8 cellular contexts compared by ENCODE assay signal in the genomic region with DNA sequence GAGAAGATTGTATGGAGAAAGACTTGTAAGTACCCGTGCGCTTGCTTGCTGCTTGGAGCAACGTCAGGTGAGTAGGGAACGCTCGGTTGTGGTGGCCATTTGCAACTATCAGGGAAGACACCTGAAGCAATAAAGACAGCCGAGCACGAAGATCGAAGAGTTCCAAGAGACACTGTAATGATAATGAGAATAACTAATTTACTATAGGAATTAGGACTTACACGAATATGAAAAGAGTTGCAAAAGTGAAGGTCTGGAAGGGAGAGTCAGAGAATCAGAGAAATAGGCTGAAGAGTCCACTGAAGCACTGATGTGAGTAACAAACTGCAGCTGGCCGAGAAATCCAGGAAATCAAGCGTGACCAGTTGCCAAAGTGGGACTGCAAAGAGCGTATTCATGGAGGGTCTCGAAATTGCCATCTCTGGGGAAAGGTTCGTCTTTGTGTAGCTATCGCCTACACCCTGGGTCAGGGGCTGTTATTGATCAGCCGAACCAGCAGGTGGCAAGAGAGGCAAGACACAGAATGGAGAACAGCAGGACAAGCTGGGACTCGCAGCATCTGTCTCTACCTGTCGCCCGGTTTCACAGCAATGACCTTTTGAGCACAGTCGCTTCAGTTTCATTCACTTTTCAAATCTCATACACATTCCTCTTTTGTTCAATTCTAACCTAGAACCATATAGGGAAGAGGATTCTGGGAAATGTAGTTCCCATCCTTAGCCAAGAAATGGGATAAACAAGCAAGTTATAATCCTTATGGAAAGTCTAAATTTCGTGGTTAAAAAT. TPM values are rescaled to one million over a fixed set of nuclear protein-coding genes. Genes with fewer than 3 reads are reported as not detected.
A peak's percentile ranks its signal among the peaks of the same experiment; 100 is the strongest.
DNase-seq lines count a peak whose midpoint lies in the region; TF ChIP-seq lines count a peak whose summit lies in the region.

No MANE protein-coding gene starts in this region.

- peak overlapping the region; percentile 45 for H3K4me3 ChIP-seq in thymus (ENCODE audit: low read length)

- no peak overlapping the region for H2BK120ac ChIP-seq in H9 (ENCODE audit: low read depth, low read length, poor library complexity, severe bottlenecking)

- no peaks in the 10 kb centered on the region for H3K36me3 ChIP-seq in thymus (ENCODE audit: control insufficient read depth, insufficient read depth)

- H3K4ac ChIP-seq in H9 (ENCODE audit: low read depth, low read length), result no peak overlapping the region; the same call in 1 of the 2 replicates

- no peak overlapping the region for H4K8ac ChIP-seq in H9 (replicated peaks; ENCODE audit: insufficient read length, low read depth, low read length)

- H3K56ac ChIP-seq in H9 (ENCODE audit: insufficient read length, low read depth, low read length), result no peak overlapping the region

- H3K27ac ChIP-seq in H9 (ENCODE audit: insufficient read length, low read depth, low read length) (no peak overlapping the region), thymus (ENCODE audit: low read depth) (no peak overlapping the region)

- peak overlapping the region; percentile 34 to 86 (median 68) for H3K27ac Mint-ChIP-seq in H9

- H2AK5ac ChIP-seq in H9 (ENCODE audit: insufficient read length, low read length), result no peak overlapping the region

- WGBS in H9 (ENCODE audit: extremely low coverage, insufficient read length, low lambda C conversion rate), result no CpG with 5 or more reads among the region's 21 CpGs
- 7% methylated on average over 21 of the region's 21 CpGs for WGBS in thymus

- H2BK5ac ChIP-seq in H9 (ENCODE audit: insufficient read length, low read length), result no peak overlapping the region

- H3K23me2 ChIP-seq in H9 (ENCODE audit: insufficient read length, low read depth, low read length, poor library complexity, severe bottlenecking), result peaks cover 6% of the 10 kb centered on the region

- peaks cover 2 to 13% of the 10 kb centered on the region in 2 experiments; a peak in 3 of 4 replicates for H3K4me1 Mint-ChIP-seq in H9

- H4K91ac ChIP-seq in H9 (ENCODE audit: insufficient read length, low read depth, low read length), result no peak overlapping the region

- H3K36me3 Mint-ChIP-seq in H9 (ENCODE audit: insufficient read depth in 1 of 3, low read depth in 3 of 3), result no peaks in the 10 kb centered on the region

- no peaks in the 10 kb centered on the region for H3K9me3 Mint-ChIP-seq in H9

- no peaks in the 10 kb centered on the region for H3K27me3 Mint-ChIP-seq in H9 (ENCODE audit: low read depth)

- H3K79me1 ChIP-seq in H9 (ENCODE audit: insufficient read depth, low read depth, low read length, poor library complexity, severe bottlenecking), result no peaks in the 10 kb centered on the region

- no peak overlapping the region for H2BK20ac ChIP-seq in H9 (ENCODE audit: low read depth, low read length, poor library complexity, severe bottlenecking)

- H3K9ac ChIP-seq in H9 (ENCODE audit: extremely low read depth, insufficient read length, low read length), result peak overlapping the region; percentile 84

- no peaks in the 10 kb centered on the region for H3K27me3 ChIP-seq in H9 (ENCODE audit: insufficient read depth, low read length)
- H3K27me3 ChIP-seq in thymus (ENCODE audit: control insufficient read depth, insufficient read depth), result no peaks in the 10 kb centered on the region

- H3T11ph ChIP-seq in H9 (ENCODE audit: low read length), result no peak overlapping the region

- H3K4me2 ChIP-seq in H9 (ENCODE audit: insufficient read depth, insufficient read length, low read length), result peak overlapping the region; percentile 94

- H3K79me2 ChIP-seq in H9 (ENCODE audit: insufficient read depth, low read length), result no peaks in the 10 kb centered on the region

- H3K4me1 ChIP-seq in H9 (ENCODE audit: insufficient read depth, low read length) (no peaks in the 10 kb centered on the region), thymus (ENCODE audit: control insufficient read depth, insufficient read depth, low read length) (no peaks in the 10 kb centered on the region)

- no peak overlapping the region for H3K23ac ChIP-seq in H9 (ENCODE audit: insufficient read length, low read depth, low read length)

- H4K20me1 ChIP-seq in H9 (ENCODE audit: control insufficient read depth, insufficient read depth, insufficient read length), result no peaks in the 10 kb centered on the region

- no peak overlapping the region for H2BK15ac ChIP-seq in H9 (ENCODE audit: low read depth, low read length)

- peak; percentile 84 for TF ChIP-seq CTCF in H9 (conservative IDR thresholded peaks at IDR 0.05)

- peak overlapping the region; percentile 80 to 87 for H3K4me3 Mint-ChIP-seq in H9

- DNase-seq in GDM1 (lab: John Stamatoyannopoulos, UW), result peak; percentile 45
- peak; percentile 80 for DNase-seq in H9
- DNase-seq in LoVo (ENCODE audit: low spot score), result peak; percentile 64
- peak; percentile 73 to 84 for DNase-seq in SHP77 (lab: John Stamatoyannopoulos, UW)
- peak in 3 of 4 experiments; percentile 20 to 55 (median 34) for DNase-seq in activated naive CD4-positive, alpha-beta T cell (lab: John Stamatoyannopoulos, UW)
- DNase-seq in germinal center (ENCODE audit: low spot score), result peak; percentile 80
- DNase-seq in occipital lobe (lab: John Stamatoyannopoulos, UW), result peak; percentile 58

- peak overlapping the region; percentile 89; the same call in 1 of the 2 replicates for H3K14ac ChIP-seq in H9 (ENCODE audit: insufficient read depth, low read length)

- H2AFZ ChIP-seq in H9 (ENCODE audit: low read length), result peak overlapping the region; percentile 98

- H3K9me3 ChIP-seq in H9 (ENCODE audit: control insufficient read depth, low read depth, low read length) (no peaks in the 10 kb centered on the region), thymus (ENCODE audit: control insufficient read depth) (no peaks in the 10 kb centered on the region)

- no peak overlapping the region for H2BK12ac ChIP-seq in H9 (ENCODE audit: insufficient read length, low read depth, low read length)

- no peak overlapping the region for H4K5ac ChIP-seq in H9 (ENCODE audit: insufficient read length, low read depth, low read length)

- peak overlapping the region; percentile 87 for H3K18ac ChIP-seq in H9 (ENCODE audit: insufficient read length, low read depth, low read length)

RNA-seq across cellular contexts. Expression of gene PTP4A1, which starts 26.2 kb away (rescaled TPM):
- total RNA-seq in H9 (2021) (85.9 and 91.0 TPM in 2 replicates), occipital lobe (83.0 TPM)
- polyA plus RNA-seq in thymus, result 38.5 TPM

RNA-seq across cellular contexts. Expression of gene PHF3, which starts 37.2 kb away (rescaled TPM):
- total RNA-seq in H9 (2021) (60.8 and 66.6 TPM in 2 replicates), occipital lobe (117 TPM)
- 18.5 TPM for polyA plus RNA-seq in thymus
